In genomic region chr21:33069994-33070811, GRCh38 we compare ENCODE assay signal across 8 cellular contexts. TPM values are rescaled to one million over a fixed set of nuclear protein-coding genes. Genes with fewer than 3 reads are reported as not detected.
DNase-seq lines count a peak whose midpoint lies in the region; ATAC-seq, FAIRE-seq and TF ChIP-seq lines count a peak whose summit lies in the region.

TSS of gene OLIG1 (plus strand) at chr21:33070141. CDS start at chr21:33070247, 106 bp downstream.

- POLR2A ChIA-PET in CD4-positive, alpha-beta memory T cell (lab: Charles Lee; ENCODE audit: partially characterized antibody): no interaction called here

- peaks cover 15% of the 10 kb centered on the region for H3K4me1 ChIP-seq in CD4-positive, alpha-beta memory T cell (ENCODE audit: insufficient read depth, low read length)
- peaks cover 0 to 14% of the 10 kb centered on the region in 2 donors for H3K4me1 ChIP-seq in breast epithelium
- H3K4me1 ChIP-seq in kidney (ENCODE audit: control insufficient read depth in 1 of 2, insufficient read depth in 1 of 2, low read depth in 1 of 2, low read length in 2 of 2): peaks cover 0 to 2% of the 10 kb centered on the region in 2 donors

- H3K4me3 ChIP-seq in CD4-positive, alpha-beta memory T cell (ENCODE audit: low read length in 2 of 2): peak within 1 kb of the TSS in 1 of 2 donors; percentile 42
- H3K4me3 ChIP-seq in breast epithelium: peak within 1 kb of the TSS; percentile 36 to 63 (median 47)
- H3K4me3 ChIP-seq in kidney (ENCODE audit: low read length in 2 of 2): peak within 1 kb of the TSS; percentile 70 to 74

- no peak within 1 kb of the TSS for H3K27ac ChIP-seq in CD4-positive, alpha-beta memory T cell (ENCODE audit: low read depth, low read length)
- H3K27ac ChIP-seq in breast epithelium (no peak within 1 kb of the TSS), kidney (ENCODE audit: low read depth in 2 of 2, low read length in 2 of 2) (peak within 1 kb of the TSS in 1 of 2 donors; percentile 9)

- H3K4me3 Mint-ChIP-seq in CD4-positive, alpha-beta memory T cell: peak within 1 kb of the TSS; percentile 67 to 87 (median 79)

- no peak for FAIRE-seq in kidney (lab: Jason Lieb, UNC)

- H3K9me3 ChIP-seq in CD4-positive, alpha-beta memory T cell (ENCODE audit: control insufficient read depth in 1 of 2, low read length in 2 of 2): no peaks in the 10 kb centered on the region
- H3K9me3 ChIP-seq in breast epithelium (peaks cover 0 to 7% of the 10 kb centered on the region in 2 donors), kidney (ENCODE audit: control insufficient read depth in 1 of 2, low read length in 2 of 2) (no peaks in the 10 kb centered on the region)

- peaks cover 35% of the 10 kb centered on the region for H3K27me3 ChIP-seq in CD4-positive, alpha-beta memory T cell (ENCODE audit: insufficient read depth, low read length)
- peaks cover 12 to 87% of the 10 kb centered on the region in 2 donors for H3K27me3 ChIP-seq in breast epithelium

- H3K27me3 Mint-ChIP-seq in CD4-positive, alpha-beta memory T cell: peaks cover 57 to 62% of the 10 kb centered on the region in 2 donors

- no peak within 1 kb of the TSS for H3K9ac ChIP-seq in kidney (ENCODE audit: low read length in 2 of 2)

- intact Hi-C loops in CD4-positive, alpha-beta memory T cell (cut with micrococcal nuclease): no loop called here
- intact Hi-C loops in breast epithelium (cut with DNase I; ENCODE audit: low total_unique reads): no loop called here
- intact Hi-C loops in kidney (cut with DNase I): no loop called here

- ATAC-seq in HG02642 (IDR thresholded peaks at IDR 0.05; ENCODE audit: poor library complexity, unreplicated experiment) (peak; percentile 44), GM18502 (IDR thresholded peaks at IDR 0.05; ENCODE audit: poor library complexity, unreplicated experiment) (no peak)

- peaks cover 0 to 12% (median 4%) of the 10 kb centered on the region in 8 donors for H3K9me3 Mint-ChIP-seq in CD4-positive, alpha-beta memory T cell

- peaks cover 7 to 26% (median 15%) of the 10 kb centered on the region in 4 donors for H3K4me1 Mint-ChIP-seq in CD4-positive, alpha-beta memory T cell

- H3K36me3 Mint-ChIP-seq in CD4-positive, alpha-beta memory T cell: no peaks in the 10 kb centered on the region

- no peak for TF ChIP-seq POLR2A in breast epithelium (IDR thresholded peaks at IDR 0.05)

- DNase-seq in CD4-positive, alpha-beta memory T cell: peak in 1 of 5 donors; percentile 18
- peak; percentile 85 for DNase-seq in RPMI8226
- DNase-seq in breast epithelium (ENCODE audit: low spot score in 2 of 2): no peak
- peak; percentile 82 for DNase-seq in kidney
- DNase-seq in stimulated activated CD4-positive, alpha-beta T cell treated with anti-CD3 and anti-CD28 coated beads, Interleukin-2, amount 100 ng/mL, for 24 hours: peak; percentile 37 to 69
- DNase-seq in cortex of kidney (lab: John Stamatoyannopoulos, UW): no peak

- TF ChIP-seq CTCF in breast epithelium (IDR thresholded peaks at IDR 0.05): no peak
- no peak for TF ChIP-seq CTCF in kidney (IDR thresholded peaks at IDR 0.05; ENCODE audit: borderline replicate concordance, extremely low read depth, insufficient read depth)

- H3K36me3 ChIP-seq in CD4-positive, alpha-beta memory T cell (ENCODE audit: insufficient read depth, low read length): no peaks in the 10 kb centered on the region
- H3K36me3 ChIP-seq in breast epithelium (no peaks in the 10 kb centered on the region), kidney (ENCODE audit: control insufficient read depth in 1 of 2, insufficient read depth in 2 of 2, low read length in 2 of 2) (no peaks in the 10 kb centered on the region)

- CTCF ChIA-PET in CD4-positive, alpha-beta memory T cell (lab: Charles Lee; ENCODE audit: partially characterized antibody): no interaction called here

- H3K27ac Mint-ChIP-seq in CD4-positive, alpha-beta memory T cell: no peak within 1 kb of the TSS

RNA-seq across cellular contexts. Expression of gene OLIG1, which starts in this region (rescaled TPM):
- total RNA-seq in CD4-positive, alpha-beta memory T cell: not detected
- not detected for polyA plus RNA-seq in CD4-positive, alpha-beta memory T cell
- total RNA-seq in breast epithelium (not detected), kidney (1.5 TPM)
- polyA plus RNA-seq in kidney (ENCODE audit: insufficient read depth, low read depth, low replicate concordance): 18.2 TPM

Comparison
In these comparisons a context has a peak if more than half of its experiments do, and no peak if none do; other contexts are left out.
1. RNA of gene OLIG1 (polyA plus RNA-seq): 18.2 TPM in kidney (single experiment); not detected in CD4-positive, alpha-beta memory T cell; every median in the first group is over 10 times any median in the second.
2. DNase-seq: peak in RPMI8226 (single experiment), kidney (single experiment) and stimulated activated CD4-positive, alpha-beta T cell treated with anti-CD3 and anti-CD28 coated beads, Interleukin-2, amount 100 ng/mL, for 24 hours (2 of 2); none in breast epithelium (0 of 2) and cortex of kidney (single experiment).